In genomic region chr1:236140705-236141446, GRCh38 we compare ENCODE assay signal across 8 cellular contexts. TPM values are rescaled to one million over a fixed set of nuclear protein-coding genes. Genes with fewer than 3 reads are reported as not detected.
A peak's percentile ranks its signal among the peaks of the same experiment; 100 is the strongest.
DNase-seq lines count a peak whose midpoint lies in the region; ATAC-seq and TF ChIP-seq lines count a peak whose summit lies in the region.

No MANE protein-coding gene starts in this region.

- H3K27ac ChIP-seq in neural cell (ENCODE audit: low read length) = no peak overlapping the region

- no peaks in the 10 kb centered on the region for H3K9me2 ChIP-seq in neural cell (ENCODE audit: insufficient read depth, low read length)

- no peaks in the 10 kb centered on the region for H4K20me1 ChIP-seq in neural cell (ENCODE audit: insufficient read depth)

- H3K27ac Mint-ChIP-seq in CD14-positive monocyte = no peak overlapping the region
- H3K27ac Mint-ChIP-seq in dendritic cell treated with granulocyte-macrophage colony-stimulating factor and Interleukin-4, amounts not matched to agents 40 ng/mL and 50 ng/mL, for 4 days = peak overlapping the region; percentile 93

- H3K36me3 ChIP-seq in neural cell (ENCODE audit: insufficient read depth, low read length) = no peaks in the 10 kb centered on the region

- TF ChIP-seq RAD21 in neural cell (conservative IDR thresholded peaks at IDR 0.05) = no peak

- no peak for ATAC-seq in GM21423 (IDR thresholded peaks at IDR 0.05; ENCODE audit: unreplicated experiment)
- no peak for ATAC-seq in HG03196 (IDR thresholded peaks at IDR 0.05; ENCODE audit: unreplicated experiment)

- peaks cover 0 to 20% (median 2%) of the 10 kb centered on the region in 7 donors for H3K9me3 Mint-ChIP-seq in CD14-positive monocyte
- H3K9me3 Mint-ChIP-seq in dendritic cell treated with granulocyte-macrophage colony-stimulating factor and Interleukin-4, amounts not matched to agents 40 ng/mL and 50 ng/mL, for 4 days = no peaks in the 10 kb centered on the region

- no peaks in the 10 kb centered on the region for H3K9me3 ChIP-seq in neural cell (ENCODE audit: low read length)

- no peaks in the 10 kb centered on the region for H3F3A ChIP-seq in neural cell (ENCODE audit: insufficient read depth, low read length, poor library complexity, severe bottlenecking)

- no peak for TF ChIP-seq EP300 in neural cell (conservative IDR thresholded peaks at IDR 0.05; ENCODE audit: poor library complexity, severe bottlenecking)

- H3K36me3 Mint-ChIP-seq in CD14-positive monocyte = peaks cover 8 to 19% of the 10 kb centered on the region in 2 donors
- peaks cover 40% of the 10 kb centered on the region for H3K36me3 Mint-ChIP-seq in dendritic cell treated with granulocyte-macrophage colony-stimulating factor and Interleukin-4, amounts not matched to agents 40 ng/mL and 50 ng/mL, for 4 days (ENCODE audit: low read depth)

- peaks cover 5% of the 10 kb centered on the region for H3K79me2 ChIP-seq in neural cell (replicated peaks; ENCODE audit: insufficient read depth, low read length)

- H3K27me3 Mint-ChIP-seq in CD14-positive monocyte (ENCODE audit: low read depth in 3 of 3) = peaks cover 40 to 41% (median 40%) of the 10 kb centered on the region in 3 donors
- H3K27me3 Mint-ChIP-seq in dendritic cell treated with granulocyte-macrophage colony-stimulating factor and Interleukin-4, amounts not matched to agents 40 ng/mL and 50 ng/mL, for 4 days = peaks cover 39% of the 10 kb centered on the region

- H3K4me1 Mint-ChIP-seq in CD14-positive monocyte = peaks cover 36% of the 10 kb centered on the region
- H3K4me1 Mint-ChIP-seq in dendritic cell treated with granulocyte-macrophage colony-stimulating factor and Interleukin-4, amounts not matched to agents 40 ng/mL and 50 ng/mL, for 4 days (ENCODE audit: low read depth) = peaks cover 31% of the 10 kb centered on the region

- peak overlapping the region; percentile 82 for H3K4me2 ChIP-seq in neural cell (ENCODE audit: low read length)

- peaks cover 40% of the 10 kb centered on the region for H3K27me3 ChIP-seq in neural cell (ENCODE audit: insufficient read depth, low read depth, low read length)

- peak overlapping the region; percentile 45 for H3K9ac ChIP-seq in neural cell (ENCODE audit: low read length)

- H3K4me3 ChIP-seq in LNCaP clone FGC (ENCODE audit: low read depth, low read length) (peak overlapping the region; percentile 63), neural cell (ENCODE audit: low read length) (peak overlapping the region; percentile 66)

- peak overlapping the region; percentile 82 to 90 for H3K4me3 Mint-ChIP-seq in CD14-positive monocyte
- peak overlapping the region; percentile 78 for H3K4me3 Mint-ChIP-seq in dendritic cell treated with granulocyte-macrophage colony-stimulating factor and Interleukin-4, amounts not matched to agents 40 ng/mL and 50 ng/mL, for 4 days

- TF ChIP-seq CTCF in CD14-positive monocyte (IDR thresholded peaks at IDR 0.05) = no peak
- TF ChIP-seq CTCF in LNCaP clone FGC (IDR thresholded peaks at IDR 0.05; ENCODE audit: control insufficient read depth, extremely low read depth, insufficient read depth) = no peak
- no peak for TF ChIP-seq CTCF in neural cell (IDR thresholded peaks at IDR 0.05; ENCODE audit: poor library complexity, severe bottlenecking)

- H2AFZ ChIP-seq in neural cell (ENCODE audit: low read depth, low read length) = peak overlapping the region; percentile 21

- intact Hi-C loops in CD14-positive monocyte (cut with micrococcal nuclease) = no loop called here
- intact Hi-C loops in dendritic cell treated with granulocyte-macrophage colony-stimulating factor and Interleukin-4, amounts not matched to agents 40 ng/mL and 50 ng/mL, for 4 days (cut with micrococcal nuclease) = loop anchor here (5.0 kb wide), 1 partner anchor 66 kb away; no protein-coding TSS in a partner anchor

- DNase-seq in CD14-positive monocyte (ENCODE audit: low spot score) = no peak
- DNase-seq in LNCaP clone FGC (ENCODE audit: low read depth) = no peak
- DNase-seq in stimulated activated CD4-positive, alpha-beta T cell treated with anti-CD3 and anti-CD28 coated beads, Interleukin-2, amount 100 ng/mL, for 24 hours = no peak
- no peak for DNase-seq in activated effector memory CD4-positive, alpha-beta T cell treated with Interleukin-2 at 50 U/mL for 16 hours

TF ChIP-seq in neural cell, 6 proteins besides CTCF, POLR2A, EP300 and RAD21:
- TF ChIP-seq SMC3 (conservative IDR thresholded peaks at IDR 0.05; ENCODE audit: poor library complexity) (no peak), MXI1 (conservative IDR thresholded peaks at IDR 0.05; ENCODE audit: poor library complexity, severe bottlenecking) (no peak), POLR2AphosphoS5 (IDR thresholded peaks at IDR 0.05) (no peak)

RNA-seq across cellular contexts. Expression of gene GPR137B, which starts 1.5 kb away (rescaled TPM):
- polyA plus RNA-seq in CD14-positive monocyte (10 to 100 TPM in 1 of 2 donors, 1 to 10 TPM in 1; 8.7 to 10.8 TPM), neural cell (8.2 and 10.5 TPM in 2 replicates)
- polyA minus RNA-seq in neural cell = 12.7 and 13.1 TPM in 2 replicates
